In the genomic region with DNA sequence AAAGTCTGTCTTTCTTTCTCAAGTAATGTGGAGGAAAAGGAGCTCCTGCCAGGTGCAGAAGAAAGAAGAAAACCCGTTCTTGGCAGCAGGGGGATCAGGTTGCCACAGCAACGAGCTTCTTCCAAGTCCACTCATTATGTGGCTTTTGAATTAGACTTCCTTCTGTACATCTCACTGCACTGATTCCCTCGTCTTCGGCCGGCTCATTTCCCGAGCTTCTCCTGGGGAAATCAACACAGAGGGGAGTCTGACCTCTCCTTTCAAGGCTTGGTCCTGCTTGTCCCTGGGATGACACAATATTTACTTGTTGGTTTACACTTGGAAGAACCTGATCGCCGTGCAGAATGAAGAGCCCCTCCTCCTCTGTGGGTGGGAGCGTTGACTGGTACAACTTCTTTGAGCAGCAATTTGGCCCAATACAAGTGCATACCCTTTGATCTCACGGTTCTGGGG, we compare ENCODE assay signal across 9 cellular contexts. TPM values are rescaled to one million over a fixed set of nuclear protein-coding genes. Genes with fewer than 3 reads are reported as not detected.
DNase-seq lines count a peak whose midpoint lies in the region; ATAC-seq and TF ChIP-seq lines count a peak whose summit lies in the region.
"Had no signal": no experiment of that assay in that cellular context is flagged by ENCODE, and none has a peak within 500 bp of the region (broad histone marks: within the 10 kb centered on the region; RNA-seq: fewer than 3 reads in every experiment).

No MANE protein-coding gene starts in this region.

- peak overlapping the region; percentile 52 for H2BK5ac ChIP-seq in trophoblast cell (ENCODE audit: low read depth, low read length, poor library complexity)

- peak; percentile 48 for DNase-seq in EH (ENCODE audit: low read depth)
- peak; percentile 73 for DNase-seq in NCI-H748 (lab: John Stamatoyannopoulos, UW; ENCODE audit: unreplicated experiment)
- DNase-seq in fibroblast of mammary gland (ENCODE audit: low read depth) = peak; percentile 37
- DNase-seq in trophoblast cell = no peak
- DNase-seq in effector memory CD4-positive, alpha-beta T cell = no peak
- no peak for DNase-seq in activated T-cell treated with anti-CD3 and anti-CD28 coated beads, Interleukin-2, amount 50 U/mL, for 48 hours
- DNase-seq: stimulated activated CD4-positive, alpha-beta T cell treated with anti-CD3 and anti-CD28 coated beads, Interleukin-4, amount 100 ng/mL, for 4 hours had no signal

- peak overlapping the region; percentile 69 for H3K18ac ChIP-seq in trophoblast cell (ENCODE audit: low read length)

- H3K79me1 ChIP-seq in trophoblast cell (ENCODE audit: low read length) = peaks cover 58% of the 10 kb centered on the region

- H4K8ac ChIP-seq in trophoblast cell (ENCODE audit: low read depth, low read length) = peak overlapping the region; percentile 24

- no peaks in the 10 kb centered on the region for H3K27me3 ChIP-seq in trophoblast cell (ENCODE audit: insufficient read depth, low read length)
- no peaks in the 10 kb centered on the region for H3K27me3 ChIP-seq in effector memory CD4-positive, alpha-beta T cell (replicated peaks; ENCODE audit: control insufficient read depth, insufficient read depth, low read length, poor library complexity, severe bottlenecking)

- no CpG with 5 or more reads among the region's 10 CpGs for WGBS in trophoblast cell (ENCODE audit: extremely low coverage, insufficient coverage, insufficient read length)

- H4K91ac ChIP-seq in trophoblast cell (ENCODE audit: low read depth, low read length) = peak overlapping the region; percentile 54

- H2BK120ac ChIP-seq in trophoblast cell (ENCODE audit: insufficient read depth, low read length, poor library complexity) = peak overlapping the region; percentile 33

- H3K36me3 ChIP-seq in trophoblast cell (ENCODE audit: control insufficient read depth in 1 of 2, insufficient read depth in 2 of 2, low read length in 2 of 2) = no peaks in the 10 kb centered on the region
- no peaks in the 10 kb centered on the region for H3K36me3 ChIP-seq in effector memory CD4-positive, alpha-beta T cell (ENCODE audit: control insufficient read depth, insufficient read depth, low read length)

- H3K4me3 ChIP-seq in fibroblast of mammary gland (ENCODE audit: control insufficient read depth, low read depth, low read length) = no peak overlapping the region
- H3K4me3 ChIP-seq in trophoblast cell (ENCODE audit: low read depth, low read length) = no peak overlapping the region
- H3K4me3 ChIP-seq in effector memory CD4-positive, alpha-beta T cell (ENCODE audit: insufficient read depth, low read depth, low read length, poor library complexity, severe bottlenecking) = no peak overlapping the region

- ATAC-seq in HG03439 (IDR thresholded peaks at IDR 0.05; ENCODE audit: unreplicated experiment) (no peak), HG03095 (IDR thresholded peaks at IDR 0.05; ENCODE audit: unreplicated experiment) (no peak)

- TF ChIP-seq CTCF in fibroblast of mammary gland (conservative IDR thresholded peaks at IDR 0.05; ENCODE audit: control insufficient read depth, insufficient read depth, low read depth, low read length) = no peak

- H3K27ac ChIP-seq in trophoblast cell (ENCODE audit: low read depth, low read length) = peak overlapping the region; percentile 99
- no peak overlapping the region for H3K27ac ChIP-seq in effector memory CD4-positive, alpha-beta T cell (ENCODE audit: insufficient read depth, low read length, poor library complexity, severe bottlenecking)

- H3K9me3 ChIP-seq in trophoblast cell (ENCODE audit: insufficient read depth, low read depth, low read length) = no peaks in the 10 kb centered on the region
- H3K9me3 ChIP-seq in effector memory CD4-positive, alpha-beta T cell (ENCODE audit: control insufficient read depth, low read length) = no peaks in the 10 kb centered on the region

- H2BK12ac ChIP-seq in trophoblast cell (ENCODE audit: low read length) = peak overlapping the region; percentile 67

- no peak overlapping the region for H3K9ac ChIP-seq in trophoblast cell (ENCODE audit: low read length)

- peak overlapping the region; percentile 78 for H3K14ac ChIP-seq in trophoblast cell (ENCODE audit: low read length)

- no peak overlapping the region for H2AFZ ChIP-seq in trophoblast cell (ENCODE audit: insufficient read depth, low read length, poor library complexity)

- H3K4me1 ChIP-seq in trophoblast cell (ENCODE audit: control insufficient read depth in 1 of 2, insufficient read depth in 2 of 2, low read length in 2 of 2) = peaks cover 26 to 46% of the 10 kb centered on the region in 2 experiments
- H3K4me1 ChIP-seq in effector memory CD4-positive, alpha-beta T cell (ENCODE audit: control insufficient read depth, insufficient read depth, low read length, poor library complexity, severe bottlenecking) = no peaks in the 10 kb centered on the region

- H3K4me2 ChIP-seq in trophoblast cell (ENCODE audit: low read length) = peak overlapping the region; percentile 52

- peaks cover 6% of the 10 kb centered on the region for H3K79me2 ChIP-seq in trophoblast cell (ENCODE audit: control insufficient read depth, insufficient read depth, low read length, poor library complexity)

- no peak overlapping the region for H4K12ac ChIP-seq in trophoblast cell (ENCODE audit: low read depth, low read length)

- peak overlapping the region; percentile 55 for H2AK5ac ChIP-seq in trophoblast cell (ENCODE audit: low read length)

- H3K4ac ChIP-seq in trophoblast cell (ENCODE audit: low read depth, low read length) = peak overlapping the region; percentile 51

- no peak overlapping the region for H3K23ac ChIP-seq in trophoblast cell (ENCODE audit: low read length)

RNA-seq across cellular contexts. Expression of a gene that starts 35.3 kb away (rescaled TPM):
- 28.8 and 36.5 TPM in 2 replicates for polyA plus RNA-seq in trophoblast cell (2013)

Comparison
In these comparisons a context has a peak if more than half of its experiments do, and no peak if none do; other contexts are left out.
1. DNase-seq: peak in EH (single experiment), NCI-H748 (single experiment) and fibroblast of mammary gland (single experiment); none in trophoblast cell (0 of 2), effector memory CD4-positive, alpha-beta T cell (0 of 3) and activated T-cell treated with anti-CD3 and anti-CD28 coated beads, Interleukin-2, amount 50 U/mL, for 48 hours (0 of 2).